Comparison of ENCODE assay signal across 22 cellular contexts in the genomic region with DNA sequence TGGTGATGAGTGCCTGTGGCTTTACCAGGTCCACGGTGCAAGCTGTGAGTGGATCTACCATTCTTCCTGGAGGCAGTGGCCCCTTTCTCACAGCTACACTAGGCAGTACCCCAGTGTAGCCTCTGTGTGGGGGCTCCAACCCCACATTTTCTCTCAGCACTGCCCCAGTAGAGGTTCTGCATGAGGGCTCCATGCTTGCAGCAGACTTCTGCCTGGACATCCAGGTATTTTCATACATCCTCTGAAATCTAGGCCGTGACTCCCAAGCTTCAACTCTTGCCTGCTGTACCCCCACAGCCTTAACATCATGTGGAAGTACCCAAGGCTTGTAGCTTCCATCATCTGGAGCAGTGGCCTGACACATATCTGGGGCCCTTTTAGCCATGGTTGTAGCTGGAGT.
DNase-seq lines count a peak whose midpoint lies in the region; ATAC-seq, FAIRE-seq and TF ChIP-seq lines count a peak whose summit lies in the region.
"Had no signal": no experiment of that assay in that cellular context is flagged by ENCODE, and none has a peak within 500 bp of the region (broad histone marks: within the 10 kb centered on the region; RNA-seq: fewer than 3 reads in every experiment).

No MANE protein-coding gene starts in this region.

- H3K9ac ChIP-seq in K562 (ENCODE audit: insufficient read depth in 1 of 2, low read depth in 2 of 2, low read length in 2 of 2) = no peak overlapping the region
- no peak overlapping the region for H3K9ac ChIP-seq in subcutaneous abdominal adipose tissue (ENCODE audit: low read length in 5 of 5)
- H3K9ac ChIP-seq: GM23248 had no signal

- no TSS peak for BruUV-seq in K562 (replicated peaks; lab: Mats Ljungman, UMichigan)

- intact Hi-C loops in K562 (cut with micrococcal nuclease) = no loop called here
- intact Hi-C loops in esophagus squamous epithelium (cut with DNase I) = no loop called here

- no peak for TF ChIP-seq EP300 in K562 (IDR thresholded peaks at IDR 0.05; ENCODE audit: low read length)

- H3K4me1 ChIP-seq in K562 (replicated peaks in 1 of 2; ENCODE audit: control insufficient read depth in 2 of 2, insufficient read depth in 2 of 2, low read length in 2 of 2) = no peaks in the 10 kb centered on the region
- no peaks in the 10 kb centered on the region for H3K4me1 ChIP-seq in subcutaneous abdominal adipose tissue (ENCODE audit: control insufficient read depth in 5 of 5, insufficient read depth in 5 of 5, low read length in 5 of 5)
- no peaks in the 10 kb centered on the region for H3K4me1 ChIP-seq in esophagus squamous epithelium
- H3K4me1 ChIP-seq: Caco-2 had no signal

- H3K4me3 ChIP-seq in K562 (no peak overlapping the region), subcutaneous abdominal adipose tissue (ENCODE audit: low read depth in 1 of 5, low read length in 5 of 5) (peak overlapping the region in 3 of 5 donors; percentile 9 to 40 (median 31)), esophagus squamous epithelium (no peak overlapping the region)
- H3K4me3 ChIP-seq: GM23248 had no signal

- no peak for FAIRE-seq in K562 (lab: Jason Lieb, UNC)
- FAIRE-seq: A204.1, GM12892, GM19239, H1 had no signal

- TF ChIP-seq POLR2A in K562 (conservative IDR thresholded peaks at IDR 0.05) (no peak), esophagus squamous epithelium (IDR thresholded peaks at IDR 0.05) (no peak)

- ATAC-seq in K562 = no peak
- ATAC-seq in HG03439 (IDR thresholded peaks at IDR 0.05; ENCODE audit: unreplicated experiment) = no peak
- ATAC-seq in HG02870 (IDR thresholded peaks at IDR 0.05; ENCODE audit: unreplicated experiment) = no peak

- H3K9me1 ChIP-seq in K562 (ENCODE audit: control insufficient read depth, insufficient read depth, low read length) = no peaks in the 10 kb centered on the region

- WGBS in K562 (ENCODE audit: insufficient coverage, low coverage, missing lambda C conversion rate) = 20% methylated on average over 1 of the region's 2 CpGs
- 93% methylated on average over 2 of the region's 2 CpGs; no CpG with 5 or more reads in 1 of the 2 donors for WGBS in esophagus squamous epithelium, 2 donors

- POLR2A ChIA-PET in K562 (lab: Yijun Ruan, JAX) = no interaction called here

- no peaks in the 10 kb centered on the region for H4K20me1 ChIP-seq in K562 (replicated peaks; ENCODE audit: control insufficient read depth, insufficient read depth, low read length)

- H3K9me3 ChIP-seq in K562 (replicated peaks; ENCODE audit: control insufficient read depth, insufficient read depth, low read depth, low read length) = no peaks in the 10 kb centered on the region
- H3K9me3 ChIP-seq in subcutaneous abdominal adipose tissue (ENCODE audit: control insufficient read depth in 5 of 5, low read length in 5 of 5) = peaks cover 0 to 21% (median 15%) of the 10 kb centered on the region in 5 donors
- peaks cover 0 to 8% (median 5%) of the 10 kb centered on the region in 3 donors for H3K9me3 ChIP-seq in esophagus squamous epithelium
- H3K9me3 ChIP-seq: Caco-2 had no signal

- no peak for TF ChIP-seq RAD21 in K562 (CRISPR knock-in tag; conservative IDR thresholded peaks at IDR 0.05 in 1 of 2, IDR thresholded peaks at IDR 0.05 in 1 of 2)

- H3K27me3 ChIP-seq in K562 (ENCODE audit: control insufficient read depth in 2 of 2, insufficient read depth in 2 of 2, low read length in 2 of 2) (no peaks in the 10 kb centered on the region), subcutaneous abdominal adipose tissue (ENCODE audit: control insufficient read depth in 5 of 5, insufficient read depth in 4 of 5, low read length in 5 of 5) (no peaks in the 10 kb centered on the region), esophagus squamous epithelium (no peaks in the 10 kb centered on the region)

- DNase-seq in DMS53 (lab: John Stamatoyannopoulos, UW) = peak; percentile 4
- no peak for DNase-seq in DMS53 treated with DMSO at 0.1 percent for 48 hours (lab: John Stamatoyannopoulos, UW; ENCODE audit: unreplicated experiment)
- DNase-seq in ELR (ENCODE audit: low read depth) = peak; percentile 0
- DNase-seq in K562 (ENCODE audit: extremely low read depth in 1 of 4, low spot score in 3 of 4) = peak in 1 of 4 experiments; percentile 1
- no peak for DNase-seq in esophagus squamous epithelium (lab: John Stamatoyannopoulos, UW)
- DNase-seq: C1 segment of cervical spinal cord; Caco-2; CD4-positive, alpha-beta memory T cell; DMS 273 treated with DMSO at 0.1 percent for 48 hours; DND-41; GDM1; GM23248; H7; HCEC 1CT had no signal

- no peak for TF ChIP-seq CTCF in K562 (IDR thresholded peaks at IDR 0.05 in 2 of 3, conservative IDR thresholded peaks at IDR 0.05 in 1 of 3; ENCODE audit: insufficient read depth in 2 of 3, low read depth in 1 of 3, low read length in 3 of 3)
- no peak for TF ChIP-seq CTCF in esophagus squamous epithelium (IDR thresholded peaks at IDR 0.05)

- H2AFZ ChIP-seq in K562 (ENCODE audit: low read depth, low read length) = no peak overlapping the region
- H2AFZ ChIP-seq: GM23248 had no signal

- H3K27ac ChIP-seq in K562 (ENCODE audit: extremely low read depth, low read depth, low read length) (no peak overlapping the region), subcutaneous abdominal adipose tissue (ENCODE audit: low read depth, low read length) (no peak overlapping the region), esophagus squamous epithelium (no peak overlapping the region)
- H3K27ac ChIP-seq: 22Rv1, GM23248 had no signal

- H3K36me3 ChIP-seq in K562 (ENCODE audit: control insufficient read depth, insufficient read depth, low read length) (no peaks in the 10 kb centered on the region), subcutaneous abdominal adipose tissue (ENCODE audit: control insufficient read depth in 5 of 5, insufficient read depth in 5 of 5, low read length in 5 of 5) (peaks cover 0 to 5% (median 0%) of the 10 kb centered on the region in 5 donors), esophagus squamous epithelium (peaks cover 0 to 9% (median 0%) of the 10 kb centered on the region in 3 donors)

- no peaks in the 10 kb centered on the region for H3K79me2 ChIP-seq in K562 (ENCODE audit: control insufficient read depth, insufficient read depth, low read length)

- in situ Hi-C loops in K562 (cut with MboI) = no loop called here

- H3K4me2 ChIP-seq in K562 (ENCODE audit: insufficient read depth, low read length) = no peak overlapping the region

- CTCF ChIA-PET in K562 (lab: Yijun Ruan, JAX; ENCODE audit: low intra/inter-chr PET ratio) = no interaction called here

TF ChIP-seq in K562, 482 proteins besides CTCF, POLR2A, EP300 and RAD21:
- TF ChIP-seq, protein P1, sequence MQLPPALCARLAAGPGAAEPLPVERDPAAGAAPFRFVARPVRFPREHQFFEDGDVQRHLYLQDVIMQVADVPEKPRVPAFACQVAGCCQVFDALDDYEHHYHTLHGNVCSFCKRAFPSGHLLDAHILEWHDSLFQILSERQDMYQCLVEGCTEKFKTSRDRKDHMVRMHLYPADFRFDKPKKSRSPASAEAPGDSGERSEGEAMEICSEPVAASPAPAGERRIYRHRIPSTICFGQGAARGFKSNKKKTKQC (CRISPR knock-in tag; IDR thresholded peaks at IDR 0.05) = no peak
- TF ChIP-seq CBX5 (IDR thresholded peaks at IDR 0.05; ENCODE audit: borderline replicate concordance, low read depth) (0 out of 2 replicates have a peak, but pooled peaks have one; percentile 55), ZFP36 (IDR thresholded peaks at IDR 0.05; ENCODE audit: low read depth, low read length, partially characterized antibody) (peak; percentile 6)

Comparison
In these comparisons a context has a peak if more than half of its experiments do, and no peak if none do; other contexts are left out.
1. DNase-seq: peak in DMS53 (single experiment) and ELR (single experiment); none in DMS53 treated with DMSO at 0.1 percent for 48 hours (single experiment) and esophagus squamous epithelium (single experiment).
2. H3K4me3 ChIP-seq: peak in subcutaneous abdominal adipose tissue (3 of 5); none in K562 (single experiment) and esophagus squamous epithelium (0 of 4).